In the genomic region with DNA sequence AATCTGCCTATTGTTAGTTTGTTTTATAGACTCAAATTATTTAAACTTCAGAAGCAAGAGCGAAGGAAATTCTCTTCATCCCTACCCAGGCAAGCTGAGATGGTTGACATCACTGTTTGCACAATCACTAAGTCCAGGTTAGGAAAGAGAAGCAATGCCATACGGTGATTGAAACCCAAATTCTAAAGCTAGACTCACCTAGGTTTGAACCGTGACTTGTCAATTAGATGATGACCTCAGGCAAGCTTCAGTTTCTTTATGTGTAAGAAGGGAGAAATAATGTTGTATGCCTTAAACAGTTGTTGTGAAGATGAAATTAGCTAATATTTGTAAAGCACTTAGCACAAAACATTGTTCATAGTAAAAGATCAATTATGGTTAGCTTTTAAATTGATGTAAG, we compare ENCODE assay signal across 9 cellular contexts.
DNase-seq lines count a peak whose midpoint lies in the region; ATAC-seq and TF ChIP-seq lines count a peak whose summit lies in the region.
"Had no signal": no experiment of that assay in that cellular context is flagged by ENCODE, and none has a peak within 500 bp of the region (broad histone marks: within the 10 kb centered on the region; RNA-seq: fewer than 3 reads in every experiment).

No MANE protein-coding gene starts in this region.

- intact Hi-C loops in uterus (cut with DNase I; ENCODE audit: low total_unique reads) (no loop called here), ovary (cut with DNase I) (no loop called here)

- H3K36me3 ChIP-seq in uterus: no peaks in the 10 kb centered on the region
- H3K36me3 ChIP-seq in ovary: no peaks in the 10 kb centered on the region

- DNase-seq in GM20000 (ENCODE audit: low spot score): peak; percentile 50
- DNase-seq in epithelial cell of prostate (ENCODE audit: low read depth, low spot score): no peak
- no peak for DNase-seq in NCI-H510A treated with DMSO at 0.1 percent for 48 hours (lab: John Stamatoyannopoulos, UW)
- no peak for DNase-seq in uterus
- no peak for DNase-seq in ovary
- no peak for DNase-seq in NCI-H1105 (lab: John Stamatoyannopoulos, UW)
- DNase-seq: NCI-H1048 had no signal

- H3K27me3 ChIP-seq in uterus (no peaks in the 10 kb centered on the region), ovary (no peaks in the 10 kb centered on the region)

- H3K9me3 ChIP-seq in uterus: no peaks in the 10 kb centered on the region
- H3K9me3 ChIP-seq in ovary: no peaks in the 10 kb centered on the region

- peak; percentile 61 for ATAC-seq in GM18499 (IDR thresholded peaks at IDR 0.05; ENCODE audit: insufficient read depth, unreplicated experiment)
- peak; percentile 62 for ATAC-seq in HG03378 (IDR thresholded peaks at IDR 0.05; ENCODE audit: unreplicated experiment)

- H3K27ac ChIP-seq in epithelial cell of prostate (peak overlapping the region; percentile 25), uterus (no peak overlapping the region), ovary (no peak overlapping the region)

- WGBS in ovary, 3 donors: 95 to 98% (median 97%) methylated on average over 3 of the region's 3 CpGs

- TF ChIP-seq POLR2A in uterus (IDR thresholded peaks at IDR 0.05) (no peak), ovary (IDR thresholded peaks at IDR 0.05) (no peak)

- no peak for TF ChIP-seq EP300 in ovary (IDR thresholded peaks at IDR 0.05)

- H3K4me3 ChIP-seq in uterus: no peak overlapping the region
- no peak overlapping the region for H3K4me3 ChIP-seq in ovary

- H3K4me1 ChIP-seq in uterus (no peaks in the 10 kb centered on the region), ovary (ENCODE audit: insufficient read depth) (peaks cover 6% of the 10 kb centered on the region)

- TF ChIP-seq CTCF in GM20000 (IDR thresholded peaks at IDR 0.05; ENCODE audit: extremely low read depth, missing control alignments) (no peak), uterus (IDR thresholded peaks at IDR 0.05) (no peak), ovary (IDR thresholded peaks at IDR 0.05) (no peak)
